In genomic region chr14:72291908-72292688, GRCh38 we compare ENCODE assay signal across 8 cellular contexts.
DNase-seq lines count a peak whose midpoint lies in the region; ATAC-seq and TF ChIP-seq lines count a peak whose summit lies in the region.

No MANE protein-coding gene starts in this region.

- peak; percentile 10 to 48 for DNase-seq in activated T-cell treated with anti-CD3 and anti-CD28 coated beads, Interleukin-2, amount 50 U/mL, for 72 hours
- no peak for DNase-seq in activated T-cell treated with anti-CD3 and anti-CD28 coated beads for 4 hours
- peak; percentile 63 for DNase-seq in KBM-7
- no peak for DNase-seq in Right ventricle myocardium superior
- peak; percentile 12 for DNase-seq in putamen (ENCODE audit: low spot score)
- no peak for DNase-seq in NCI-H2029 (lab: John Stamatoyannopoulos, UW)

- peaks cover 35% of the 10 kb centered on the region for H3K27me3 Mint-ChIP-seq in activated T-cell treated with anti-CD3 and anti-CD28 coated beads, Interleukin-2, amount 50 U/mL, for 72 hours (ENCODE audit: low read depth)

- in situ Hi-C loops in KBM-7 (cut with MboI; ENCODE audit: low pct_unique_long_range_greater_than_20kb, low sequenced_read_pairs) = no loop called here

- H3K9me3 Mint-ChIP-seq in activated T-cell treated with anti-CD3 and anti-CD28 coated beads, Interleukin-2, amount 50 U/mL, for 72 hours = no peaks in the 10 kb centered on the region

- H3K4me1 Mint-ChIP-seq in activated T-cell treated with anti-CD3 and anti-CD28 coated beads, Interleukin-2, amount 50 U/mL, for 72 hours (ENCODE audit: low read depth) = no peaks in the 10 kb centered on the region

- H3K4me3 Mint-ChIP-seq in activated T-cell treated with anti-CD3 and anti-CD28 coated beads, Interleukin-2, amount 50 U/mL, for 72 hours = no peak overlapping the region

- peak; percentile 53 to 80 for ATAC-seq in activated T-cell treated with anti-CD3 and anti-CD28 coated beads, Interleukin-2, amount 50 U/mL, for 72 hours (replicated peaks in 1 of 2)
- peak; percentile 87 for ATAC-seq in Right ventricle myocardium superior (ENCODE audit: poor library complexity)
- ATAC-seq in HG03378 (IDR thresholded peaks at IDR 0.05; ENCODE audit: unreplicated experiment) = no peak

- TF ChIP-seq CTCF in VCaP (conservative IDR thresholded peaks at IDR 0.05) = peak; percentile 86

- intact Hi-C loops in Right ventricle myocardium superior (cut with DNase I) = loop anchor here (1.0 to 5.0 kb wide), 2 partner anchors 270 to 360 kb away; partner anchors contain the start of gene RGS6

- H3K36me3 Mint-ChIP-seq in activated T-cell treated with anti-CD3 and anti-CD28 coated beads, Interleukin-2, amount 50 U/mL, for 72 hours (ENCODE audit: insufficient read depth in 2 of 2) = no peaks in the 10 kb centered on the region

- no peak overlapping the region for H3K27ac ChIP-seq in VCaP

- H3K27ac Mint-ChIP-seq in activated T-cell treated with anti-CD3 and anti-CD28 coated beads, Interleukin-2, amount 50 U/mL, for 72 hours = no peak overlapping the region

Comparison
In these comparisons a context has a peak if more than half of its experiments do, and no peak if none do; other contexts are left out.
1. DNase-seq: peak in activated T-cell treated with anti-CD3 and anti-CD28 coated beads, Interleukin-2, amount 50 U/mL, for 72 hours (2 of 2), KBM-7 (single experiment) and putamen (single experiment); none in activated T-cell treated with anti-CD3 and anti-CD28 coated beads for 4 hours (single experiment), Right ventricle myocardium superior (single experiment) and NCI-H2029 (single experiment).